ENCODE assay signal across 27 cellular contexts in genomic region chr2:186624276-186624675, GRCh38.
"Had no signal": no experiment of that assay in that cellular context is flagged by ENCODE, and none has a peak within 500 bp of the region (broad histone marks: within the 10 kb centered on the region; RNA-seq: fewer than 3 reads in every experiment).

No MANE protein-coding gene starts in this region.

- H3K4me1 Mint-ChIP-seq: nephron progenitor cell; stimulated activated effector memory CD8-positive, alpha-beta T cell treated with anti-CD3 and anti-CD28 coated beads, Interleukin-12 subunit alpha, Interleukin-12 subunit beta, amount 100 ng/mL, for 72 hours; stimulated activated naive B cell treated with anti-CD40 and anti-IgM and Interleukin-4, amounts not matched to agents 10 μg/mL and 1 μg/mL and 100 μg/mL, for 72 hours had no signal

- H3K36me3 ChIP-seq: neutrophil, right lobe of liver had no signal

- H3K27me3 ChIP-seq: neutrophil, pancreas, right lobe of liver, sigmoid colon, stomach, thyroid gland, tibial nerve, upper lobe of left lung, vagina had no signal

- ATAC-seq: natural killer cell treated with Interleukin-12 subunit alpha and Interleukin-12 subunit beta and Interleukin-15 and Interleukin-18, amount 100 ng/mL, for 72 hours; pancreas; right cardiac atrium; right lobe of liver; stimulated activated effector memory CD8-positive, alpha-beta T cell treated with anti-CD3 and anti-CD28 coated beads, Interleukin-12 subunit alpha, Interleukin-12 subunit beta, amount 100 ng/mL, for 72 hours; stimulated activated naive B cell treated with anti-CD40 and anti-IgM and Interleukin-4, amounts not matched to agents 10 μg/mL and 1 μg/mL and 100 μg/mL, for 72 hours had no signal

- H3K27me3 Mint-ChIP-seq: natural killer cell treated with Interleukin-12 subunit alpha and Interleukin-12 subunit beta and Interleukin-15 and Interleukin-18, amount 100 ng/mL, for 72 hours; stimulated activated naive B cell treated with anti-CD40 and anti-IgM and Interleukin-4, amounts not matched to agents 10 μg/mL and 1 μg/mL and 100 μg/mL, for 72 hours; stimulated activated naive CD8-positive, alpha-beta T cell treated with anti-CD3 and anti-CD28 coated beads, Interleukin-15, Interleukin-2, amounts not matched to agents 100 ng/mL and 50 ng/mL, for 24 hours had no signal

- H3K27ac Mint-ChIP-seq: natural killer cell treated with Interleukin-12 subunit alpha and Interleukin-12 subunit beta and Interleukin-15 and Interleukin-18, amount 100 ng/mL, for 72 hours; nephron progenitor cell; stimulated activated effector memory CD8-positive, alpha-beta T cell treated with anti-CD3 and anti-CD28 coated beads, Interleukin-12 subunit alpha, Interleukin-12 subunit beta, amount 100 ng/mL, for 72 hours; stimulated activated naive B cell treated with anti-CD40 and anti-IgM and Interleukin-4, amounts not matched to agents 10 μg/mL and 1 μg/mL and 100 μg/mL, for 72 hours; stimulated activated naive CD8-positive, alpha-beta T cell treated with anti-CD3 and anti-CD28 coated beads, Interleukin-15, Interleukin-2, amounts not matched to agents 100 ng/mL and 50 ng/mL, for 24 hours had no signal

- FAIRE-seq: pancreas, small intestine, urothelium cell line had no signal

- H3K4me3 ChIP-seq: pancreas, prostate gland, right lobe of liver, sigmoid colon, stomach, thoracic aorta, thyroid gland, tibial nerve, upper lobe of left lung, vagina had no signal

- H3K27ac ChIP-seq: neutrophil, pancreas, prostate gland, right lobe of liver, sigmoid colon, stomach, thoracic aorta, thyroid gland, tibial nerve, upper lobe of left lung, vagina had no signal

- H3K4me1 ChIP-seq: prostate gland, right lobe of liver, sigmoid colon, thyroid gland, upper lobe of left lung, vagina had no signal

- H3K9me3 Mint-ChIP-seq: natural killer cell treated with Interleukin-12 subunit alpha and Interleukin-12 subunit beta and Interleukin-15 and Interleukin-18, amount 100 ng/mL, for 72 hours; nephron progenitor cell; stimulated activated effector memory CD8-positive, alpha-beta T cell treated with anti-CD3 and anti-CD28 coated beads, Interleukin-12 subunit alpha, Interleukin-12 subunit beta, amount 100 ng/mL, for 72 hours; stimulated activated naive B cell treated with anti-CD40 and anti-IgM and Interleukin-4, amounts not matched to agents 10 μg/mL and 1 μg/mL and 100 μg/mL, for 72 hours; stimulated activated naive CD8-positive, alpha-beta T cell treated with anti-CD3 and anti-CD28 coated beads, Interleukin-15, Interleukin-2, amounts not matched to agents 100 ng/mL and 50 ng/mL, for 24 hours had no signal

- H3K4me3 Mint-ChIP-seq: natural killer cell treated with Interleukin-12 subunit alpha and Interleukin-12 subunit beta and Interleukin-15 and Interleukin-18, amount 100 ng/mL, for 72 hours; nephron progenitor cell; neural crest cell; stimulated activated effector memory CD8-positive, alpha-beta T cell treated with anti-CD3 and anti-CD28 coated beads, Interleukin-12 subunit alpha, Interleukin-12 subunit beta, amount 100 ng/mL, for 72 hours; stimulated activated naive B cell treated with anti-CD40 and anti-IgM and Interleukin-4, amounts not matched to agents 10 μg/mL and 1 μg/mL and 100 μg/mL, for 72 hours; stimulated activated naive CD8-positive, alpha-beta T cell treated with anti-CD3 and anti-CD28 coated beads, Interleukin-15, Interleukin-2, amounts not matched to agents 100 ng/mL and 50 ng/mL, for 24 hours had no signal

- H3K9me3 ChIP-seq: neutrophil, pancreas, prostate gland, right lobe of liver, sigmoid colon, stomach, thoracic aorta, thyroid gland, tibial nerve, upper lobe of left lung, vagina had no signal

- DNase-seq: nephron progenitor cell; nucleus accumbens; pancreas; right cardiac atrium; right lobe of liver; sigmoid colon; small intestine; stimulated activated CD4-positive, alpha-beta T cell treated with anti-CD3 and anti-CD28 coated beads, Interleukin-15, amount 100 ng/mL, for 24 hours; stimulated activated CD4-positive, alpha-beta T cell treated with anti-CD3 and anti-CD28 coated beads, Interleukin-2, amount 100 ng/mL, for 24 hours; stimulated activated CD4-positive, alpha-beta T cell treated with anti-CD3 and anti-CD28 coated beads, Interleukin-2, amount 100 ng/mL, for 48 hours; stimulated activated CD4-positive, alpha-beta T cell treated with anti-CD3 and anti-CD28 coated beads, Interleukin-4, amount 100 ng/mL, for 24 hours; stimulated activated naive B cell treated with anti-CD40 and anti-IgM and Interleukin-4, amounts not matched to agents 10 μg/mL and 1 μg/mL and 100 μg/mL, for 72 hours; stimulated activated naive CD4-positive, alpha-beta T cell treated with Interleukin-2 at 50 U/mL for 16 hours; stomach; thyroid gland; trophoblast cell; upper lobe of left lung had no signal
